ENCODE assay signal across 10 cellular contexts in genomic region chr11:45147871-45148270, GRCh38. TPM values are rescaled to one million over a fixed set of nuclear protein-coding genes. Genes with fewer than 3 reads are reported as not detected.
DNase-seq lines count a peak whose midpoint lies in the region; ATAC-seq and TF ChIP-seq lines count a peak whose summit lies in the region.
"Had no signal": no experiment of that assay in that cellular context is flagged by ENCODE, and none has a peak within 500 bp of the region (broad histone marks: within the 10 kb centered on the region; RNA-seq: fewer than 3 reads in every experiment).

No MANE protein-coding gene starts in this region.

- H3K23ac ChIP-seq in trophoblast cell (ENCODE audit: low read length), result no peak overlapping the region

- H4K8ac ChIP-seq in trophoblast cell (ENCODE audit: low read depth, low read length), result peak overlapping the region; percentile 39

- no peak for ATAC-seq in DND-41 (ENCODE audit: insufficient read depth, low read depth)
- ATAC-seq in HG03442 (IDR thresholded peaks at IDR 0.05; ENCODE audit: unreplicated experiment), result no peak

- peak overlapping the region; percentile 13 for H4K12ac ChIP-seq in trophoblast cell (ENCODE audit: low read depth, low read length)

- in situ Hi-C loops in KBM-7 (cut with MboI; ENCODE audit: low pct_unique_long_range_greater_than_20kb, low sequenced_read_pairs), result no loop called here

- H3K79me1 ChIP-seq in trophoblast cell (ENCODE audit: low read length), result peaks cover 7% of the 10 kb centered on the region

- H3K14ac ChIP-seq in trophoblast cell (ENCODE audit: low read length), result no peak overlapping the region

- H3K27ac ChIP-seq in DND-41 (ENCODE audit: low read length) (peak overlapping the region; percentile 69; the same call in 1 of the 2 replicates), SJCRH30 (no peak overlapping the region; the same call in 1 of the 2 replicates), trophoblast cell (ENCODE audit: low read depth, low read length) (no peak overlapping the region)

- WGBS in trophoblast cell (ENCODE audit: extremely low coverage, insufficient coverage, insufficient read length), result no CpG with 5 or more reads among the region's 6 CpGs

- H4K20me1 ChIP-seq in DND-41 (ENCODE audit: insufficient read depth, low read length), result peaks cover 4% of the 10 kb centered on the region; the same call in 1 of the 2 replicates

- DNase-seq in DND-41 (no peak), SJCRH30 (no peak), fibroblast of mammary gland (ENCODE audit: low read depth) (no peak), trophoblast cell (no peak), NCI-H748 (lab: John Stamatoyannopoulos, UW; ENCODE audit: unreplicated experiment) (no peak), KBM-7 (no peak), Kasumi-1 (lab: John Stamatoyannopoulos, UW) (no peak)
- DNase-seq: activated CD4-positive, alpha-beta T cell treated with anti-CD3 and anti-CD28 coated beads, Interleukin-2, amount 50 U/mL, for 48 hours; stimulated activated CD4-positive, alpha-beta T cell treated with anti-CD3 and anti-CD28 coated beads, Interleukin-2, amount 100 ng/mL, for 48 hours had no signal

- peaks cover 23% of the 10 kb centered on the region for H3K4me1 ChIP-seq in DND-41 (ENCODE audit: insufficient read depth, low read length)
- no peaks in the 10 kb centered on the region for H3K4me1 ChIP-seq in SJCRH30
- peaks cover 13% of the 10 kb centered on the region in 2 experiments for H3K4me1 ChIP-seq in trophoblast cell (ENCODE audit: control insufficient read depth in 1 of 2, insufficient read depth in 2 of 2, low read length in 2 of 2)

- no peaks in the 10 kb centered on the region; the same call in 1 of the 2 replicates for H3K79me2 ChIP-seq in DND-41 (ENCODE audit: insufficient read depth, low read length)
- H3K79me2 ChIP-seq in trophoblast cell (ENCODE audit: control insufficient read depth, insufficient read depth, low read length, poor library complexity), result peaks cover 4% of the 10 kb centered on the region

- no peak overlapping the region for H2BK120ac ChIP-seq in trophoblast cell (ENCODE audit: insufficient read depth, low read length, poor library complexity)

- H3K4me2 ChIP-seq in DND-41 (ENCODE audit: insufficient read depth, low read length), result peak overlapping the region; percentile 79
- H3K4me2 ChIP-seq in trophoblast cell (ENCODE audit: low read length), result peak overlapping the region; percentile 67

- H2BK12ac ChIP-seq in trophoblast cell (ENCODE audit: low read length), result peak overlapping the region; percentile 24

- H2AFZ ChIP-seq in DND-41 (ENCODE audit: low read depth, low read length), result peak overlapping the region; percentile 100
- H2AFZ ChIP-seq in trophoblast cell (ENCODE audit: insufficient read depth, low read length, poor library complexity), result peak overlapping the region; percentile 4

- H2BK5ac ChIP-seq in trophoblast cell (ENCODE audit: low read depth, low read length, poor library complexity), result no peak overlapping the region

- TF ChIP-seq CTCF in DND-41 (IDR thresholded peaks at IDR 0.05; ENCODE audit: borderline replicate concordance, extremely low read depth, low read length, poor library complexity, severe bottlenecking) (no peak), fibroblast of mammary gland (conservative IDR thresholded peaks at IDR 0.05; ENCODE audit: control insufficient read depth, insufficient read depth, low read depth, low read length) (no peak)

- H3K4me3 ChIP-seq in DND-41 (ENCODE audit: low read depth in 1 of 2, low read length in 2 of 2) (peak overlapping the region; percentile 32 to 88; a peak in 3 of 4 replicates), SJCRH30 (peak overlapping the region; percentile 67), fibroblast of mammary gland (ENCODE audit: control insufficient read depth, low read depth, low read length) (peak overlapping the region; percentile 58), trophoblast cell (ENCODE audit: low read depth, low read length) (no peak overlapping the region)

- H4K91ac ChIP-seq in trophoblast cell (ENCODE audit: low read depth, low read length), result no peak overlapping the region

- H3K36me3 ChIP-seq in DND-41 (ENCODE audit: insufficient read depth, low read length) (no peaks in the 10 kb centered on the region), SJCRH30 (no peaks in the 10 kb centered on the region), trophoblast cell (ENCODE audit: control insufficient read depth in 1 of 2, insufficient read depth in 2 of 2, low read length in 2 of 2) (no peaks in the 10 kb centered on the region)

- H3K4ac ChIP-seq in trophoblast cell (ENCODE audit: low read depth, low read length), result peak overlapping the region; percentile 1

- peaks cover 21% of the 10 kb centered on the region for H3K27me3 ChIP-seq in DND-41 (ENCODE audit: insufficient read depth, low read length, poor library complexity)
- H3K27me3 ChIP-seq in SJCRH30, result no peaks in the 10 kb centered on the region
- H3K27me3 ChIP-seq in trophoblast cell (ENCODE audit: insufficient read depth, low read length), result no peaks in the 10 kb centered on the region

- no peak overlapping the region for H3K18ac ChIP-seq in trophoblast cell (ENCODE audit: low read length)

- peak overlapping the region; percentile 84 for H3K9ac ChIP-seq in DND-41 (ENCODE audit: low read depth, low read length)
- peak overlapping the region; percentile 57 for H3K9ac ChIP-seq in trophoblast cell (ENCODE audit: low read length)

- H3K9me3 ChIP-seq in DND-41 (ENCODE audit: insufficient read depth, low read length, severe bottlenecking) (no peaks in the 10 kb centered on the region), SJCRH30 (replicated peaks) (no peaks in the 10 kb centered on the region), trophoblast cell (ENCODE audit: insufficient read depth, low read depth, low read length) (no peaks in the 10 kb centered on the region)

- no peak overlapping the region for H2AK5ac ChIP-seq in trophoblast cell (ENCODE audit: low read length)

RNA-seq across cellular contexts. Expression of gene PRDM11, which starts 1.4 kb away (rescaled TPM):
- total RNA-seq in SJCRH30 (2014; rRNA removed; shearing (Covaris generic)), result 13.1 and 14.7 TPM in 2 replicates
- polyA plus RNA-seq in trophoblast cell (2013), result 1.8 and 2.4 TPM in 2 replicates
